In the genomic region with DNA sequence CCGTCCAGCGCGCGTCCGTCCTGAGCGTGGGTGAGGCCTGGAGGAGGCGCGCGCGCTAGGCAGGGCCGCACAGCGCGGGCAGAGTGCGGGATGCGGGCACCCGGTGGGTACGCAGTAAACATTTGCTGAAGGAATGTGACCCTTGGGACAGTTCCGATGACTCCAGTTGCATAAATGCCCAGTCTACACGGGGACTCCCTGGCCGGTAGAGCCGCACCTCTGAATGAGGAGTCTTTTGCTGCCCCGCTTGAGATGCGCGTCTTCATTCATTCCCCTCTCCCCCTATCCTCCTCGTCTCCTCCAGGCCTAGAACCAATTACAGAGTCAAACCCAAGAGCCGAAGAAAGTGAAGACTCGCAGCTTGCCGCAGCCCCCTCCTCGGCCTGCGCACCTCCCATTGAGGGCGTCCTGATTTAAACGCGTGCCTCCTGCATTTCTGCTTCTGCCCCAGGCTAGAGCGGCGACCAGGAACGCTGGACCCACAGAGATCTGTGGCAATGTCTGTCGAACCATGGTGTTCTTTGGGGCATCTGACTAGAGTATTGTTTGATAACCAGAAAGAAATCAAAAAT, we compare ENCODE assay signal across 8 cellular contexts. TPM values are rescaled to one million over a fixed set of nuclear protein-coding genes. Genes with fewer than 3 reads are reported as not detected.
DNase-seq lines count a peak whose midpoint lies in the region; ATAC-seq lines count a peak whose summit lies in the region.

No MANE protein-coding gene starts in this region.

- H3K9ac ChIP-seq in skeletal muscle tissue (ENCODE audit: low read depth in 1 of 3, low read length in 3 of 3): peak overlapping the region; percentile 79 to 86 (median 85)

- peaks cover 42% of the 10 kb centered on the region for H3K4me1 Mint-ChIP-seq in activated CD8-positive, alpha-beta T cell treated with anti-CD3 and anti-CD28 coated beads, Interleukin-2, amount 10 ng/mL, durations not matched to agents 7 days and 5 days (ENCODE audit: low read depth)

- peaks cover 33% of the 10 kb centered on the region for H3K36me3 Mint-ChIP-seq in activated CD8-positive, alpha-beta T cell treated with anti-CD3 and anti-CD28 coated beads, Interleukin-2, amount 10 ng/mL, durations not matched to agents 7 days and 5 days (ENCODE audit: low read depth)

- peak overlapping the region; percentile 85 to 88 (median 87) for H3K4me3 ChIP-seq in skeletal muscle tissue (ENCODE audit: low read length in 3 of 3)

- no peaks in the 10 kb centered on the region for H3K27me3 ChIP-seq in skeletal muscle tissue (ENCODE audit: control insufficient read depth in 3 of 3, insufficient read depth in 3 of 3, low read length in 3 of 3)

- POLR2A ChIA-PET in activated CD8-positive, alpha-beta T cell treated with anti-CD3 and anti-CD28 coated beads, Interleukin-2, amount 10 ng/mL, durations not matched to agents 7 days and 5 days (lab: Charles Lee): interaction anchor here (0.8 to 2.7 kb wide), 6 partner anchors 26 to 76 kb away, joined by 3 to 31 read pairs (median 4); a partner anchor contains a TSS

- peak; percentile 40 for DNase-seq in NCI-H748 treated with DMSO at 0.1 percent for 48 hours (lab: John Stamatoyannopoulos, UW)
- DNase-seq in NCI-H748 (lab: John Stamatoyannopoulos, UW; ENCODE audit: unreplicated experiment): no peak
- no peak for DNase-seq in activated CD8-positive, alpha-beta T cell treated with anti-CD3 and anti-CD28 coated beads, Interleukin-2, amount 10 ng/mL, durations not matched to agents 7 days and 5 days
- peak; percentile 47 for DNase-seq in hepatic stellate cell (ENCODE audit: low spot score)
- DNase-seq in NOMO-1 (lab: John Stamatoyannopoulos, UW; ENCODE audit: unreplicated experiment in 2 of 2): no peak
- DNase-seq in ACHN: no peak

- CTCF ChIA-PET in activated CD8-positive, alpha-beta T cell treated with anti-CD3 and anti-CD28 coated beads, Interleukin-2, amount 10 ng/mL, durations not matched to agents 7 days and 5 days (lab: Charles Lee): interaction anchor here (1.6 to 3.5 kb wide), 4 partner anchors 11 to 58 kb away, joined by 5 to 19 read pairs (median 10); a partner anchor contains a TSS

- no peaks in the 10 kb centered on the region for H3K9me3 Mint-ChIP-seq in activated CD8-positive, alpha-beta T cell treated with anti-CD3 and anti-CD28 coated beads, Interleukin-2, amount 10 ng/mL, durations not matched to agents 7 days and 5 days (ENCODE audit: insufficient read depth)

- H3K27ac ChIP-seq in skeletal muscle tissue (ENCODE audit: low read depth, low read length): peak overlapping the region; percentile 98

- in situ Hi-C loops in ACHN (cut with HindIII; ENCODE audit: low pct_ligation_motif_present, low pct_unique_long_range_greater_than_20kb, low sequenced_read_pairs): no loop called here

- H3K9me3 ChIP-seq in skeletal muscle tissue (ENCODE audit: control insufficient read depth in 3 of 3, low read length in 3 of 3): no peaks in the 10 kb centered on the region

- peak overlapping the region; percentile 88 for H3K27ac Mint-ChIP-seq in activated CD8-positive, alpha-beta T cell treated with anti-CD3 and anti-CD28 coated beads, Interleukin-2, amount 10 ng/mL, durations not matched to agents 7 days and 5 days

- H3K4me3 Mint-ChIP-seq in activated CD8-positive, alpha-beta T cell treated with anti-CD3 and anti-CD28 coated beads, Interleukin-2, amount 10 ng/mL, durations not matched to agents 7 days and 5 days: peak overlapping the region; percentile 98

- peaks cover 29 to 45% (median 40%) of the 10 kb centered on the region in 3 donors for H3K4me1 ChIP-seq in skeletal muscle tissue (ENCODE audit: control insufficient read depth in 3 of 3, insufficient read depth in 3 of 3, low read length in 3 of 3)

- peak; percentile 24 for ATAC-seq in HG02938 (IDR thresholded peaks at IDR 0.05; ENCODE audit: unreplicated experiment)
- peak; percentile 24 for ATAC-seq in activated CD8-positive, alpha-beta T cell treated with anti-CD3 and anti-CD28 coated beads, Interleukin-2, amount 10 ng/mL, durations not matched to agents 7 days and 5 days

- H3K36me3 ChIP-seq in skeletal muscle tissue (ENCODE audit: control insufficient read depth in 3 of 3, insufficient read depth in 3 of 3, low read length in 3 of 3): peaks cover 3 to 21% (median 13%) of the 10 kb centered on the region in 3 donors

- H3K27me3 Mint-ChIP-seq in activated CD8-positive, alpha-beta T cell treated with anti-CD3 and anti-CD28 coated beads, Interleukin-2, amount 10 ng/mL, durations not matched to agents 7 days and 5 days (ENCODE audit: low read depth): no peaks in the 10 kb centered on the region

RNA-seq across cellular contexts. Expression of a gene that starts 0.7 kb away (rescaled TPM):
- 100 to 1,000 TPM in 1 of 2 experiments, 10 to 100 TPM in 1; 98.9 to 101 TPM for total RNA-seq in activated CD8-positive, alpha-beta T cell treated with anti-CD3 and anti-CD28 coated beads, Interleukin-2, amount 10 ng/mL, durations not matched to agents 7 days and 5 days
- total RNA-seq in skeletal muscle tissue: 17.7 TPM

RNA-seq across cellular contexts. Expression of a gene that starts 5.2 kb away (rescaled TPM):
- 10 to 100 TPM; 77.4 to 80.9 TPM for total RNA-seq in activated CD8-positive, alpha-beta T cell treated with anti-CD3 and anti-CD28 coated beads, Interleukin-2, amount 10 ng/mL, durations not matched to agents 7 days and 5 days
- total RNA-seq in skeletal muscle tissue: 27.1 TPM

RNA-seq across cellular contexts. Expression of a gene that starts 17.2 kb away (rescaled TPM):
- total RNA-seq in activated CD8-positive, alpha-beta T cell treated with anti-CD3 and anti-CD28 coated beads, Interleukin-2, amount 10 ng/mL, durations not matched to agents 7 days and 5 days: under 1 TPM; 0.29 to 0.31 TPM
- 0.52 TPM for total RNA-seq in skeletal muscle tissue

RNA-seq across cellular contexts. Expression of a gene that starts 20.7 kb away (rescaled TPM):
- total RNA-seq in activated CD8-positive, alpha-beta T cell treated with anti-CD3 and anti-CD28 coated beads, Interleukin-2, amount 10 ng/mL, durations not matched to agents 7 days and 5 days: not detected
- not detected for total RNA-seq in skeletal muscle tissue

RNA-seq across cellular contexts. Expression of a gene that starts 37.7 kb away (rescaled TPM):
- total RNA-seq in activated CD8-positive, alpha-beta T cell treated with anti-CD3 and anti-CD28 coated beads, Interleukin-2, amount 10 ng/mL, durations not matched to agents 7 days and 5 days: 10 to 100 TPM; 10.6 to 12.0 TPM
- not detected for total RNA-seq in skeletal muscle tissue

Comparison
In these comparisons a context has a peak if more than half of its experiments do, and no peak if none do; other contexts are left out.
1. DNase-seq: peak in NCI-H748 treated with DMSO at 0.1 percent for 48 hours (single experiment) and hepatic stellate cell (single experiment); none in NCI-H748 (single experiment), activated CD8-positive, alpha-beta T cell treated with anti-CD3 and anti-CD28 coated beads, Interleukin-2, amount 10 ng/mL, durations not matched to agents 7 days and 5 days (single experiment), NOMO-1 (0 of 2) and ACHN (single experiment).